In the genomic region with DNA sequence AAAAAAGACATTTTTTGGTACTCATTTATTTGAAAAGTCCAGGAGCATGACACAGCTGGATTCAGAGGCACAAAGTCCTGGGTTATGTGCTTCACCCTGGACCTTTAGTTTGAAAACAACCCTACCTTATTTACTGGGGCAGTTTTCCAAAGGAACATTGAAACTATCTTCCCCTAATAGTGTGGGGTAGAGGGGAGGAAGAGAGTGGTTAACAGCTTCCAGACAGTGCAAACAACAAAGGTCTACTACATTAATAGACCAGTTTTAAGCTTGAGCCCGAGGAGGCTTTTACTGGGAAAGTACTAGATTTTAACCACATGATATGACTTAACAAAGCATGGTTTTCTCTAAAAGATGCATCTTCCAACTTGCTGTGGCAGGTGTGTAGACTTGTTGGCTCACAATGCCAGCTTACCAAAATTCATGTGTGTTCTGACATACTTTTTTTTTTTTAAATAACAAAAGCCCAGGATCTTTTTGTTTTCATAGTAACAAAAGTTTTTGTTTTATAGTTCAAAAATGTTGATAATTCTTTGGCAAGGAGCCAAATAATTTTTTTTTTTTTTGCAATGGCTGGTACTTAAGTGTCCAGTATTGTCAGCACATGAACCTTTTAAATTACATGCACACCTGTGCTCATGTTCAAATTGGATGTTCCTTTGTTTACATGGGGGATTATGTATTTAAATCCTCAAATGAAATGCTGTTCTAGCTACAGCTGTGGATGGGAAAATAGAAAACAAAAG, we compare ENCODE assay signal across 8 cellular contexts. TPM values are rescaled to one million over a fixed set of nuclear protein-coding genes. Genes with fewer than 3 reads are reported as not detected.
DNase-seq lines count a peak whose midpoint lies in the region; ATAC-seq and TF ChIP-seq lines count a peak whose summit lies in the region.

No MANE protein-coding gene starts in this region.

- TF ChIP-seq CTCF in GM23338 (conservative IDR thresholded peaks at IDR 0.05; ENCODE audit: low read depth in 2 of 2), result no peak
- TF ChIP-seq CTCF in OCI-LY7 (conservative IDR thresholded peaks at IDR 0.05; ENCODE audit: low read length), result no peak
- TF ChIP-seq CTCF in retinal pigment epithelial cell (conservative IDR thresholded peaks at IDR 0.05; ENCODE audit: low read depth, low read length), result no peak

- WGBS in aorta, 2 donors, result 2 to 10% methylated on average over 1 of the region's 1 CpG

- peaks cover 19% of the 10 kb centered on the region; the same call in 1 of the 2 replicates for H3K36me3 ChIP-seq in GM23338 (ENCODE audit: insufficient read depth)
- H3K36me3 ChIP-seq in OCI-LY7 (ENCODE audit: insufficient read depth, low read length), result peaks cover 33% of the 10 kb centered on the region
- peaks cover 0 to 2% of the 10 kb centered on the region in 2 donors for H3K36me3 ChIP-seq in aorta (ENCODE audit: control insufficient read depth in 1 of 2, insufficient read depth in 2 of 2, low read length in 1 of 2)

- H3K4me1 Mint-ChIP-seq in GM23338, result peaks cover 38% of the 10 kb centered on the region

- POLR2A ChIA-PET in OCI-LY7 (lab: Charles Lee), result interaction anchor here (0.7 to 2.4 kb wide), 4 partner anchors 8 to 483 kb away, joined by 3 to 8 read pairs (median 6); no protein-coding TSS in a partner anchor

- H3K27ac Mint-ChIP-seq in GM23338, result no peak overlapping the region

- H3F3A ChIP-seq in GM23338 (replicated peaks; ENCODE audit: low read depth), result peaks cover 15% of the 10 kb centered on the region; the same call in 1 of the 2 replicates

- H3K4me1 ChIP-seq in GM23338 (ENCODE audit: insufficient read depth) (peaks cover 36% of the 10 kb centered on the region), OCI-LY7 (ENCODE audit: insufficient read depth, low read length, poor library complexity, severe bottlenecking) (peaks cover 14% of the 10 kb centered on the region), aorta (ENCODE audit: control insufficient read depth in 1 of 2, insufficient read depth in 2 of 2, low read length in 2 of 2) (peaks cover 1 to 4% of the 10 kb centered on the region in 2 donors)

- H3K4me2 ChIP-seq in GM23338 (peak overlapping the region; percentile 90), OCI-LY7 (ENCODE audit: low read length) (peak overlapping the region; percentile 75)

- H3K27me3 ChIP-seq in GM23338 (ENCODE audit: insufficient read depth), result no peaks in the 10 kb centered on the region
- no peaks in the 10 kb centered on the region for H3K27me3 ChIP-seq in aorta (ENCODE audit: control insufficient read depth in 1 of 2, insufficient read depth in 2 of 2, low read length in 1 of 2)

- H2AFZ ChIP-seq in GM23338 (no peak overlapping the region), OCI-LY7 (ENCODE audit: low read length) (no peak overlapping the region)

- H3K36me3 Mint-ChIP-seq in GM23338 (ENCODE audit: low read depth), result peaks cover 31% of the 10 kb centered on the region

- H3K9me2 ChIP-seq in GM23338 (ENCODE audit: insufficient read depth) (no peaks in the 10 kb centered on the region), OCI-LY7 (ENCODE audit: insufficient read depth, low read length) (no peaks in the 10 kb centered on the region)

- H3K4me3 Mint-ChIP-seq in GM23338, result peak overlapping the region; percentile 31; the same call in 1 of the 3 replicates

- no peaks in the 10 kb centered on the region; the same call in 2 of the 3 replicates for H3K9me3 Mint-ChIP-seq in GM23338

- H3K79me2 ChIP-seq in GM23338 (replicated peaks; ENCODE audit: insufficient read depth) (peaks cover 53% of the 10 kb centered on the region), OCI-LY7 (ENCODE audit: insufficient read depth, low read depth, low read length) (peaks cover 23% of the 10 kb centered on the region; the same call in 1 of the 2 replicates)

- H4K20me1 ChIP-seq in GM23338 (replicated peaks; ENCODE audit: insufficient read depth), result peaks cover 17% of the 10 kb centered on the region
- H4K20me1 ChIP-seq in OCI-LY7 (ENCODE audit: insufficient read depth, low read length), result no peaks in the 10 kb centered on the region; the same call in 1 of the 2 replicates

- CTCF ChIA-PET in OCI-LY7 (lab: Charles Lee; ENCODE audit: unreplicated experiment), result no interaction called here

- H3K27ac ChIP-seq in GM23338 (ENCODE audit: low read depth), result no peak overlapping the region
- no peak overlapping the region for H3K27ac ChIP-seq in OCI-LY7 (ENCODE audit: low read depth, low read length, poor library complexity, severe bottlenecking)
- peak overlapping the region; percentile 96 for H3K27ac ChIP-seq in epithelial cell of prostate
- no peak overlapping the region for H3K27ac ChIP-seq in aorta (ENCODE audit: low read depth in 1 of 2, low read length in 2 of 2)

- peak overlapping the region; percentile 81 for H3K4me3 ChIP-seq in GM23338
- H3K4me3 ChIP-seq in OCI-LY7 (ENCODE audit: low read depth, low read length, poor library complexity, severe bottlenecking), result peak overlapping the region; percentile 76
- H3K4me3 ChIP-seq in retinal pigment epithelial cell (ENCODE audit: low read length), result peak overlapping the region; percentile 80
- H3K4me3 ChIP-seq in aorta (ENCODE audit: low read length in 2 of 2), result peak overlapping the region in 1 of 2 donors; percentile 28

- peaks cover 9% of the 10 kb centered on the region for H3K27me3 Mint-ChIP-seq in GM23338 (ENCODE audit: insufficient read depth, low read depth, poor library complexity)

- no peak for ATAC-seq in GM23338
- no peak for ATAC-seq in HG03097 (IDR thresholded peaks at IDR 0.05; ENCODE audit: low FRiP score, unreplicated experiment)
- no peak for ATAC-seq in GM21381 (IDR thresholded peaks at IDR 0.05; ENCODE audit: unreplicated experiment)
- no peak for ATAC-seq in aorta (ENCODE audit: low FRiP score)

- no peaks in the 10 kb centered on the region for H3K9me3 ChIP-seq in OCI-LY7 (ENCODE audit: low read length)
- H3K9me3 ChIP-seq in aorta (ENCODE audit: control insufficient read depth, low read length), result no peaks in the 10 kb centered on the region

- DNase-seq in GM23338 (ENCODE audit: low spot score), result no peak
- DNase-seq in OCI-LY7 (ENCODE audit: low spot score), result no peak
- DNase-seq in epithelial cell of prostate (ENCODE audit: low read depth, low spot score), result no peak
- DNase-seq in retinal pigment epithelial cell (ENCODE audit: low read depth), result no peak
- DNase-seq in head of caudate nucleus, result no peak
- no peak for DNase-seq in aorta

- intact Hi-C loops in OCI-LY7 (cut with micrococcal nuclease; ENCODE audit: unreplicated experiment), result no loop called here
- intact Hi-C loops in head of caudate nucleus (cut with DNase I), result no loop called here
- intact Hi-C loops in aorta (cut with DNase I), result no loop called here

- no TSS peak for BruUV-seq in OCI-LY7 (replicated peaks; lab: Mats Ljungman, UMichigan)

TF ChIP-seq in GM23338, 12 proteins besides CTCF, POLR2A, EP300 and RAD21:
- TF ChIP-seq EZH2phosphoT487 (IDR thresholded peaks at IDR 0.05; ENCODE audit: unreplicated experiment), result no peak
TF ChIP-seq in GM23338: peak in this region for 0.

RNA-seq across cellular contexts. Expression of gene GSTO1, which starts 1.8 kb away (rescaled TPM):
- 52.5 and 75.3 TPM in 2 replicates for total RNA-seq in GM23338 (2014; rRNA removed; shearing (Covaris generic))
- polyA plus RNA-seq in GM23338 (2016; fragmentation: Nextera tagmentation; extraction: Ambion mirVana), result 182 and 204 TPM in 2 replicates
- 21.4 and 27.4 TPM in 2 replicates for total RNA-seq in OCI-LY7 (2014; rRNA removed; shearing (Covaris generic))
- total RNA-seq in OCI-LY7 (2022), result 1.7 and 2.6 TPM in 2 replicates
- total RNA-seq in aorta, result 10 to 100 TPM; 84.1 to 95.9 TPM
- 100 to 1,000 TPM; 125 to 235 TPM for polyA plus RNA-seq in aorta

RNA-seq across cellular contexts. Expression of gene GSTO2, which starts 12.5 kb away (rescaled TPM):
- total RNA-seq in GM23338 (2014; rRNA removed; shearing (Covaris generic)), result 30.7 and 39.3 TPM in 2 replicates
- polyA plus RNA-seq in GM23338 (2016; fragmentation: Nextera tagmentation; extraction: Ambion mirVana) (49.8 and 51.3 TPM in 2 replicates), aorta (1 to 10 TPM; 3.5 to 4.3 TPM)
- total RNA-seq in OCI-LY7 (2014; rRNA removed; shearing (Covaris generic)), result 1.6 and 8.2 TPM in 2 replicates
- total RNA-seq in OCI-LY7 (2022) (1.6 and 2.2 TPM in 2 replicates), aorta (1 to 10 TPM; 1.7 to 3.5 TPM)

RNA-seq across cellular contexts. Expression of gene CFAP43, which starts 24.3 kb away (rescaled TPM):
- 0.24 and 0.47 TPM in 2 replicates for total RNA-seq in GM23338 (2014; rRNA removed; shearing (Covaris generic))
- polyA plus RNA-seq in GM23338 (2016; fragmentation: Nextera tagmentation; extraction: Ambion mirVana) (0.44 TPM in 1 of 2 replicates, not detected in the other), aorta (under 1 TPM in 1 of 2 donors, not detected in 1; 0.10 TPM)
- total RNA-seq in OCI-LY7 (2014; rRNA removed; shearing (Covaris generic)), result not detected in 2 replicates
- total RNA-seq in OCI-LY7 (2022) (not detected in 2 replicates), aorta (under 1 TPM; 0.19 to 0.27 TPM)
